ENCODE assay signal across 21 cellular contexts in the genomic region with DNA sequence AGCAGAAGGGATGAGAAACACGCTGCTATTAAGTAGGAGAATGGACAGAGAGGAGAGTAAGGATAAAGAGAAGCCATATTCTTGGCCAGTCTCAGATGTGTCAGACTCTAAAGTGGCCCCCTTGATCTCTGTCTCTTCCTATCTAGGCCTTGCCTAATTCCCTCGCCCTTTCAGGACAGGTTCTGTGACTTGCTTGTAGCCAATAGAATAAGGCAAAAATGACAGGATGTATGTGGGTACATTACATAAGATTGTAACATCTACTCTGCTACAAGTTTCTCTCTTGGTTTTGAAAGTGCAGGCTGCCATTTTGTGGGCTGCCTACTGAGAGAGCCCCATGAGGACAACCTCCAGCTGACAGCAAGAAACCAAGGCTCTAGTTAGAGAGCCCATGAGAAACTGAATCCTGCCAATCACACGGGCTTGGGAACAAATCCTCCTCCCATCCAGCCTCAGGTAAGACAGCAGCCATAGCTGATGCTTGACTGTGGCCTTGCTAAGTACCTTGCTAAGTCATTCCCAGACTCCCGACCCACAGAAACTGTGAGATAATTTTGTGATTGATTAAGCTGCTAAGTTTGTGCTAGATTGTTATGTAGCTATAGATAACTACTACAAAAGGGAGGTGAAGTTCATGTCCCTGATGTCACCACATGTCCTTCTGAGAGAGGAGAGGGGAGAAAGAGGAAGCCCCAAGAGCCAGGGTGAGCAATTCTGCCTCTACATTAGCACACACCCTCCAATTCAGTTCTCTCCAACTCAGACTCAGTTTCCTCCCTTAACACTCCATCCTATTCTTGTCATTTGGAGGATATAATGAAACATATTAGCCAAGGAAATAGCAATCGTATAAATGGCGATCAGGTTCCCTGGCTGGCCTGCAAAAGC.
A peak's percentile ranks its signal among the peaks of the same experiment; 100 is the strongest.
DNase-seq lines count a peak whose midpoint lies in the region; ATAC-seq lines count a peak whose summit lies in the region.
"Had no signal": no experiment of that assay in that cellular context is flagged by ENCODE, and none has a peak within 500 bp of the region (broad histone marks: within the 10 kb centered on the region; RNA-seq: fewer than 3 reads in every experiment).

No MANE protein-coding gene starts in this region.

- no peak for DNase-seq in CD8-positive, alpha-beta memory T cell
- DNase-seq in Kasumi-1 (lab: John Stamatoyannopoulos, UW), result peak; percentile 28 to 34
- no peak for DNase-seq in activated naive CD8-positive, alpha-beta T cell treated with anti-CD3 and anti-CD28 coated beads, Interleukin-2, amount 50 U/mL, for 24 hours
- no peak for DNase-seq in SHP77 (lab: John Stamatoyannopoulos, UW)
- no peak for DNase-seq in COLO668 (lab: John Stamatoyannopoulos, UW; ENCODE audit: unreplicated experiment)
- DNase-seq: activated CD4-positive, CD25-positive, alpha-beta regulatory T cell; DMS79 treated with DMSO at 0.1 percent for 48 hours; foreskin fibroblast; KG1; NCI-H1105; NCI-H510A treated with DMSO at 0.1 percent for 48 hours; sigmoid colon; stimulated activated naive B cell treated with anti-CD40 and anti-IgM and Interleukin-4, amounts not matched to agents 10 μg/mL and 1 μg/mL and 100 μg/mL, for 72 hours; tibial artery had no signal

- no peaks in the 10 kb centered on the region for H3K9me3 Mint-ChIP-seq in CD8-positive, alpha-beta memory T cell
- no peaks in the 10 kb centered on the region for H3K9me3 Mint-ChIP-seq in activated naive CD8-positive, alpha-beta T cell treated with anti-CD3 and anti-CD28 coated beads, Interleukin-2, amount 50 U/mL, for 24 hours
- H3K9me3 Mint-ChIP-seq: stimulated activated naive B cell treated with anti-CD40 and anti-IgM and Interleukin-4, amounts not matched to agents 10 μg/mL and 1 μg/mL and 100 μg/mL, for 72 hours; T-helper 2 cell treated with Interferon-gamma antibody and Interleukin-4, amounts not matched to agents 5 μg/mL and 100 μg/mL, for 36 hours had no signal

- no peak overlapping the region for H3K4me3 Mint-ChIP-seq in CD8-positive, alpha-beta memory T cell
- no peak overlapping the region for H3K4me3 Mint-ChIP-seq in activated naive CD8-positive, alpha-beta T cell treated with anti-CD3 and anti-CD28 coated beads, Interleukin-2, amount 50 U/mL, for 24 hours
- H3K4me3 Mint-ChIP-seq: stimulated activated naive B cell treated with anti-CD40 and anti-IgM and Interleukin-4, amounts not matched to agents 10 μg/mL and 1 μg/mL and 100 μg/mL, for 72 hours had no signal

- H3K27me3 Mint-ChIP-seq in CD8-positive, alpha-beta memory T cell, result no peaks in the 10 kb centered on the region
- no peaks in the 10 kb centered on the region for H3K27me3 Mint-ChIP-seq in activated naive CD8-positive, alpha-beta T cell treated with anti-CD3 and anti-CD28 coated beads, Interleukin-2, amount 50 U/mL, for 24 hours
- H3K27me3 Mint-ChIP-seq: stimulated activated naive B cell treated with anti-CD40 and anti-IgM and Interleukin-4, amounts not matched to agents 10 μg/mL and 1 μg/mL and 100 μg/mL, for 72 hours had no signal

- H3K36me3 ChIP-seq in CD8-positive, alpha-beta memory T cell (ENCODE audit: insufficient read depth, low read length), result no peaks in the 10 kb centered on the region
- H3K36me3 ChIP-seq: sigmoid colon, SJSA1, tibial artery had no signal

- H3K4me3 ChIP-seq in CD8-positive, alpha-beta memory T cell (ENCODE audit: low read length), result no peak overlapping the region
- H3K4me3 ChIP-seq: hepatocyte, sigmoid colon, SJSA1, tibial artery had no signal

- no peaks in the 10 kb centered on the region for H3K9me3 ChIP-seq in CD8-positive, alpha-beta memory T cell (ENCODE audit: low read length)
- H3K9me3 ChIP-seq: sigmoid colon, SJSA1, tibial artery had no signal

- H3K27ac Mint-ChIP-seq in CD8-positive, alpha-beta memory T cell, result peak overlapping the region in 5 of 8 donors; percentile 0 to 48 (median 15)
- peak overlapping the region; percentile 69 for H3K27ac Mint-ChIP-seq in activated naive CD8-positive, alpha-beta T cell treated with anti-CD3 and anti-CD28 coated beads, Interleukin-2, amount 50 U/mL, for 24 hours
- H3K27ac Mint-ChIP-seq: stimulated activated naive B cell treated with anti-CD40 and anti-IgM and Interleukin-4, amounts not matched to agents 10 μg/mL and 1 μg/mL and 100 μg/mL, for 72 hours; T-helper 2 cell treated with Interferon-gamma antibody and Interleukin-4, amounts not matched to agents 5 μg/mL and 100 μg/mL, for 36 hours had no signal

- peaks cover 10 to 19% (median 18%) of the 10 kb centered on the region in 3 donors for H3K36me3 Mint-ChIP-seq in CD8-positive, alpha-beta memory T cell
- peaks cover 11% of the 10 kb centered on the region for H3K36me3 Mint-ChIP-seq in activated naive CD8-positive, alpha-beta T cell treated with anti-CD3 and anti-CD28 coated beads, Interleukin-2, amount 50 U/mL, for 24 hours (ENCODE audit: low read depth)

- peaks cover 5% of the 10 kb centered on the region for H3K4me1 ChIP-seq in CD8-positive, alpha-beta memory T cell (ENCODE audit: insufficient read depth, low read length)
- H3K4me1 ChIP-seq: SJSA1 had no signal

- POLR2A ChIA-PET in CD8-positive, alpha-beta memory T cell (lab: Charles Lee), result no interaction called here

- H3K4me1 Mint-ChIP-seq in CD8-positive, alpha-beta memory T cell, result peaks cover 26 to 55% (median 50%) of the 10 kb centered on the region in 3 donors
- peaks cover 31% of the 10 kb centered on the region for H3K4me1 Mint-ChIP-seq in activated naive CD8-positive, alpha-beta T cell treated with anti-CD3 and anti-CD28 coated beads, Interleukin-2, amount 50 U/mL, for 24 hours

- peak; percentile 29 for ATAC-seq in GM18909 (IDR thresholded peaks at IDR 0.05; ENCODE audit: poor library complexity, unreplicated experiment)
- peak; percentile 33 for ATAC-seq in activated naive CD8-positive, alpha-beta T cell treated with anti-CD3 and anti-CD28 coated beads, Interleukin-2, amount 50 U/mL, for 24 hours
- ATAC-seq in GM18867 (IDR thresholded peaks at IDR 0.05; ENCODE audit: unreplicated experiment), result no peak
- no peak for ATAC-seq in GM18519 (IDR thresholded peaks at IDR 0.05; ENCODE audit: low FRiP score, unreplicated experiment)
- ATAC-seq: HCT116 had no signal

- H3K27ac ChIP-seq in CD8-positive, alpha-beta memory T cell (ENCODE audit: low read depth, low read length), result no peak overlapping the region
- H3K27ac ChIP-seq: hepatocyte, SJSA1, tibial artery had no signal

- no peaks in the 10 kb centered on the region for H3K27me3 ChIP-seq in CD8-positive, alpha-beta memory T cell (ENCODE audit: insufficient read depth, low read length, poor library complexity, severe bottlenecking)
- H3K27me3 ChIP-seq: hepatocyte, sigmoid colon, SJSA1, tibial artery had no signal

- CTCF ChIA-PET in CD8-positive, alpha-beta memory T cell (lab: Charles Lee), result no interaction called here

Comparison
In these comparisons a context has a peak if more than half of its experiments do, and no peak if none do; other contexts are left out.
1. DNase-seq: peak in Kasumi-1 (2 of 2); none in CD8-positive, alpha-beta memory T cell (0 of 5), activated naive CD8-positive, alpha-beta T cell treated with anti-CD3 and anti-CD28 coated beads, Interleukin-2, amount 50 U/mL, for 24 hours (single experiment), SHP77 (0 of 2) and COLO668 (single experiment).
2. ATAC-seq: peak in GM18909 (single experiment) and activated naive CD8-positive, alpha-beta T cell treated with anti-CD3 and anti-CD28 coated beads, Interleukin-2, amount 50 U/mL, for 24 hours (single experiment); none in GM18867 (single experiment) and GM18519 (single experiment).